ENCODE assay signal across 2 cellular contexts in the genomic region with DNA sequence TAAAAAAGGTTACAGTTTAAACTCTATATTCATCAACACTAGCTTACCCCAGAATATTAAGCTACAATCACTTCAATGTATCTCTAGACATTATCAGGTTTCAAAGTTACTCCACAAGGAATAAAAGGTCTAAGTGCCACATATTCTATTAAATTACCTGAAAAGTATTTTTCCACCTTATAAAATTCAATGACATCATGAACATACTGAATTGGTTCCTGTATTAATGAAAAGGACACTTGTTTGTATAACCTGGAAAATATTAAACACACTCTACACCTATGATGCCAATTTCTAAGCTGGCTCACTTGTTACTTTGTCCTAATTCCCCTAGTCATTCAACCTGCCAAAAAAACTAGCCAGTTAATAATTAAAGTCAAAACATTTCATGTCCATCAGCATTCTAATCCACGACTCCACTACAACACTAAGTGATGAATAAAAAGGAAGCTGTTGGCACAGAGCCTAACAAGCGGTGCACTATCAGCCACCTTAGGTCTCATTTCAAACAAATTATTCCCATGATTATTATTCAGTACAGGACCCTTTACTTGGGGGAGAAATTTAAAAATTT.
TF ChIP-seq lines count a peak whose summit lies in the region.

No MANE protein-coding gene starts in this region.

TF ChIP-seq in A549, 52 proteins besides CTCF, POLR2A, EP300 and RAD21:
- TF ChIP-seq, protein P1, sequence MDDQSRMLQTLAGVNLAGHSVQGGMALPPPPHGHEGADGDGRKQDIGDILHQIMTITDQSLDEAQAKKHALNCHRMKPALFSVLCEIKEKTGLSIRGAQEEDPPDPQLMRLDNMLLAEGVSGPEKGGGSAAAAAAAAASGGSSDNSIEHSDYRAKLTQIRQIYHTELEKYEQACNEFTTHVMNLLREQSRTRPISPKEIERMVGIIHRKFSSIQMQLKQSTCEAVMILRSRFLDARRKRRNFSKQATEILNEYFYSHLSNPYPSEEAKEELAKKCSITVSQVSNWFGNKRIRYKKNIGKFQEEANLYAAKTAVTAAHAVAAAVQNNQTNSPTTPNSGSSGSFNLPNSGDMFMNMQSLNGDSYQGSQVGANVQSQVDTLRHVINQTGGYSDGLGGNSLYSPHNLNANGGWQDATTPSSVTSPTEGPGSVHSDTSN (IDR thresholded peaks at IDR 0.05), result no peak
- TF ChIP-seq EHMT2 (IDR thresholded peaks at IDR 0.05; ENCODE audit: low read depth) (no peak), BHLHE40 (IDR thresholded peaks at IDR 0.05; ENCODE audit: low read depth, low read length) (no peak), KDM1A (IDR thresholded peaks at IDR 0.05; ENCODE audit: low read depth) (no peak), RNF2 (IDR thresholded peaks at IDR 0.05; ENCODE audit: borderline replicate concordance, low read depth) (no peak), POLR2AphosphoS2 (conservative IDR thresholded peaks at IDR 0.05; ENCODE audit: low read length) (no peak), PHF8 (IDR thresholded peaks at IDR 0.05; ENCODE audit: borderline replicate concordance, low read depth) (no peak), NFE2L2 (conservative IDR thresholded peaks at IDR 0.05; ENCODE audit: low read length) (no peak), HOXA7 (CRISPR knock-in tag; IDR thresholded peaks at IDR 0.05) (no peak), JUN (IDR thresholded peaks at IDR 0.05) (no peak), NR3C1 (IDR thresholded peaks at IDR 0.05) (no peak), ZFP36 (IDR thresholded peaks at IDR 0.05; ENCODE audit: borderline replicate concordance, partially characterized antibody) (no peak), GATA3 (IDR thresholded peaks at IDR 0.05; ENCODE audit: borderline replicate concordance) (no peak), RFX5 (IDR thresholded peaks at IDR 0.05) (no peak), SREBF2 (IDR thresholded peaks at IDR 0.05) (no peak), ZC3H11A (IDR thresholded peaks at IDR 0.05) (no peak)
- TF ChIP-seq, protein P2, sequence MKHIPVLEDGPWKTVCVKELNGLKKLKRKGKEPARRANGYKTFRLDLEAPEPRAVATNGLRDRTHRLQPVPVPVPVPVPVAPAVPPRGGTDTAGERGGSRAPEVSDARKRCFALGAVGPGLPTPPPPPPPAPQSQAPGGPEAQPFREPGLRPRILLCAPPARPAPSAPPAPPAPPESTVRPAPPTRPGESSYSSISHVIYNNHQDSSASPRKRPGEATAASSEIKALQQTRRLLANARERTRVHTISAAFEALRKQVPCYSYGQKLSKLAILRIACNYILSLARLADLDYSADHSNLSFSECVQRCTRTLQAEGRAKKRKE (CRISPR knock-in tag; IDR thresholded peaks at IDR 0.05; ENCODE audit: low read depth), result no peak
- TF ChIP-seq, protein P3, sequence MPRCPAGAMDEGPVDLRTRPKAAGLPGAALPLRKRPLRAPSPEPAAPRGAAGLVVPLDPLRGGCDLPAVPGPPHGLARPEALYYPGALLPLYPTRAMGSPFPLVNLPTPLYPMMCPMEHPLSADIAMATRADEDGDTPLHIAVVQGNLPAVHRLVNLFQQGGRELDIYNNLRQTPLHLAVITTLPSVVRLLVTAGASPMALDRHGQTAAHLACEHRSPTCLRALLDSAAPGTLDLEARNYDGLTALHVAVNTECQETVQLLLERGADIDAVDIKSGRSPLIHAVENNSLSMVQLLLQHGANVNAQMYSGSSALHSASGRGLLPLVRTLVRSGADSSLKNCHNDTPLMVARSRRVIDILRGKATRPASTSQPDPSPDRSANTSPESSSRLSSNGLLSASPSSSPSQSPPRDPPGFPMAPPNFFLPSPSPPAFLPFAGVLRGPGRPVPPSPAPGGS (IDR thresholded peaks at IDR 0.05), result no peak
- TF ChIP-seq, protein P4, sequence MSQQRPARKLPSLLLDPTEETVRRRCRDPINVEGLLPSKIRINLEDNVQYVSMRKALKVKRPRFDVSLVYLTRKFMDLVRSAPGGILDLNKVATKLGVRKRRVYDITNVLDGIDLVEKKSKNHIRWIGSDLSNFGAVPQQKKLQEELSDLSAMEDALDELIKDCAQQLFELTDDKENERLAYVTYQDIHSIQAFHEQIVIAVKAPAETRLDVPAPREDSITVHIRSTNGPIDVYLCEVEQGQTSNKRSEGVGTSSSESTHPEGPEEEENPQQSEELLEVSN (IDR thresholded peaks at IDR 0.05; ENCODE audit: borderline replicate concordance, low read depth), result no peak
- TF ChIP-seq, protein P5, sequence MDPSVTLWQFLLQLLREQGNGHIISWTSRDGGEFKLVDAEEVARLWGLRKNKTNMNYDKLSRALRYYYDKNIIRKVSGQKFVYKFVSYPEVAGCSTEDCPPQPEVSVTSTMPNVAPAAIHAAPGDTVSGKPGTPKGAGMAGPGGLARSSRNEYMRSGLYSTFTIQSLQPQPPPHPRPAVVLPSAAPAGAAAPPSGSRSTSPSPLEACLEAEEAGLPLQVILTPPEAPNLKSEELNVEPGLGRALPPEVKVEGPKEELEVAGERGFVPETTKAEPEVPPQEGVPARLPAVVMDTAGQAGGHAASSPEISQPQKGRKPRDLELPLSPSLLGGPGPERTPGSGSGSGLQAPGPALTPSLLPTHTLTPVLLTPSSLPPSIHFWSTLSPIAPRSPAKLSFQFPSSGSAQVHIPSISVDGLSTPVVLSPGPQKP (IDR thresholded peaks at IDR 0.05; ENCODE audit: low read depth, low read length), result no peak

TF ChIP-seq in HepG2, 621 proteins besides CTCF, POLR2A, EP300 and RAD21:
- TF ChIP-seq PLRG1 (conservative IDR thresholded peaks at IDR 0.05), result no peak
- no peak for TF ChIP-seq NCOR1 (IDR thresholded peaks at IDR 0.05; ENCODE audit: borderline replicate concordance, low read length)
- peak; percentile 59 for TF ChIP-seq ATF7 (IDR thresholded peaks at IDR 0.05)
- TF ChIP-seq ATF7 (CRISPR knock-in tag; IDR thresholded peaks at IDR 0.05), result no peak
